Comparison of ENCODE assay signal across 8 cellular contexts in genomic region chr16:67652578-67653130, GRCh38. TPM values are rescaled to one million over a fixed set of nuclear protein-coding genes. Genes with fewer than 3 reads are reported as not detected.
A peak's percentile ranks its signal among the peaks of the same experiment; 100 is the strongest.
DNase-seq lines count a peak whose midpoint lies in the region; ATAC-seq, FAIRE-seq and TF ChIP-seq lines count a peak whose summit lies in the region.

No MANE protein-coding gene starts in this region.

- H3K4me2 ChIP-seq in K562 (ENCODE audit: insufficient read depth, low read length) (no peak overlapping the region), keratinocyte (ENCODE audit: control insufficient read depth, extremely low read depth, insufficient read depth, low read depth, low read length) (peak overlapping the region; percentile 62)

- FAIRE-seq in K562 (lab: Jason Lieb, UNC) (no peak), keratinocyte (lab: Jason Lieb, UNC) (no peak)

- POLR2A ChIA-PET in HEK293 (lab: Yijun Ruan, JAX), result interaction anchor here (0.9 kb wide), 1 partner anchor 8 kb away, joined by 3 read pairs; the partner anchor contains the start of genes ACD and PARD6A
- POLR2A ChIA-PET in K562 (lab: Yijun Ruan, JAX), result no interaction called here

- H3K4me1 ChIP-seq in HEK293 (ENCODE audit: control insufficient read depth, insufficient read depth, low read length) (peaks cover 4% of the 10 kb centered on the region; the same call in 1 of the 2 replicates), K562 (replicated peaks in 1 of 2; ENCODE audit: control insufficient read depth in 2 of 2, insufficient read depth in 2 of 2, low read length in 2 of 2) (peaks cover 0 to 55% of the 10 kb centered on the region in 2 experiments; a peak in 4 of 5 replicates), keratinocyte (ENCODE audit: control insufficient read depth, extremely low read depth, insufficient read depth, low read length) (no peaks in the 10 kb centered on the region), colonic mucosa (no peaks in the 10 kb centered on the region)

- no peaks in the 10 kb centered on the region for H3K79me2 ChIP-seq in K562 (ENCODE audit: control insufficient read depth, insufficient read depth, low read length)
- no peaks in the 10 kb centered on the region for H3K79me2 ChIP-seq in keratinocyte (ENCODE audit: control insufficient read depth, insufficient read depth, low read length)

- H3K4me3 ChIP-seq in HEK293 (ENCODE audit: low read depth, low read length) (peak overlapping the region; percentile 29), K562 (peak overlapping the region; percentile 29), keratinocyte (ENCODE audit: control insufficient read depth in 2 of 3, extremely low read depth in 1 of 3, insufficient read depth in 2 of 3, low read depth in 1 of 3, low read length in 3 of 3) (no peak overlapping the region), colonic mucosa (no peak overlapping the region)

- H3K9ac ChIP-seq in K562 (ENCODE audit: insufficient read depth in 1 of 2, low read depth in 2 of 2, low read length in 2 of 2) (peak overlapping the region in 1 of 2 experiments; percentile 81; a peak in 2 of 4 replicates), keratinocyte (ENCODE audit: control insufficient read depth, extremely low read depth, insufficient read depth, low read length) (no peak overlapping the region), colonic mucosa (ENCODE audit: low read depth in 2 of 2, low read length in 2 of 2) (no peak overlapping the region)

- no peak for TF ChIP-seq EP300 in K562 (IDR thresholded peaks at IDR 0.05; ENCODE audit: low read length)

- TF ChIP-seq POLR2A in K562 (conservative IDR thresholded peaks at IDR 0.05), result no peak

- peak; percentile 93 for ATAC-seq in K562

- H3K36me3 ChIP-seq in HEK293 (ENCODE audit: control insufficient read depth in 2 of 2, insufficient read depth in 1 of 2, low read length in 2 of 2) (peaks cover 0 to 30% of the 10 kb centered on the region in 2 experiments; a peak in 1 of 3 replicates), K562 (ENCODE audit: control insufficient read depth, insufficient read depth, low read length) (peaks cover 4% of the 10 kb centered on the region; the same call in 1 of the 3 replicates), keratinocyte (ENCODE audit: control insufficient read depth in 2 of 2, extremely low read depth in 1 of 2, insufficient read depth in 2 of 2, low read length in 2 of 2) (no peaks in the 10 kb centered on the region), colonic mucosa (no peaks in the 10 kb centered on the region)

- CTCF ChIA-PET in HEK293 (lab: Yijun Ruan, JAX) (interaction anchor here (0.6 to 2.4 kb wide), 3 partner anchors 11 to 132 kb away, joined by 3 to 14 read pairs (median 4); no protein-coding TSS in a partner anchor), K562 (lab: Yijun Ruan, JAX; ENCODE audit: low intra/inter-chr PET ratio) (interaction anchor here (0.6 to 1.5 kb wide), 2 partner anchors 90 to 131 kb away, joined by 3 read pairs; no protein-coding TSS in a partner anchor)

- in situ Hi-C loops in K562 (cut with MboI), result no loop called here

- H3K27ac ChIP-seq in HEK293 (ENCODE audit: extremely low read depth, low read depth, low read length), result no peak overlapping the region
- H3K27ac ChIP-seq in K562 (ENCODE audit: extremely low read depth, low read depth, low read length), result no peak overlapping the region
- H3K27ac ChIP-seq in keratinocyte (ENCODE audit: control insufficient read depth, insufficient read depth, low read length), result no peak overlapping the region
- H3K27ac ChIP-seq in colonic mucosa, result no peak overlapping the region

- TF ChIP-seq CTCF in HEK293 (tag by site-specific recombination; IDR thresholded peaks at IDR 0.05) (no peak), K562 (IDR thresholded peaks at IDR 0.05 in 2 of 3, conservative IDR thresholded peaks at IDR 0.05 in 1 of 3; ENCODE audit: insufficient read depth in 2 of 3, low read depth in 1 of 3, low read length in 3 of 3) (no peak), keratinocyte (optimal IDR thresholded peaks at IDR 0.05 in 1 of 3, IDR thresholded peaks at IDR 0.05 in 1 of 3, conservative IDR thresholded peaks at IDR 0.05 in 1 of 3; ENCODE audit: extremely low read depth in 1 of 3, insufficient read depth in 2 of 3, low read length in 3 of 3) (no peak), colonic mucosa (IDR thresholded peaks at IDR 0.05) (no peak)

- 0% methylated on average over 2 of the region's 59 CpGs for WGBS in K562 (ENCODE audit: insufficient coverage, low coverage, missing lambda C conversion rate)

- intact Hi-C loops in K562 (cut with micrococcal nuclease), result no loop called here
- intact Hi-C loops in colonic mucosa (cut with DNase I), result loop anchor here (10.0 kb wide), 1 partner anchor 108 kb away; no protein-coding TSS in a partner anchor

- no peak overlapping the region for H2AFZ ChIP-seq in K562 (ENCODE audit: low read depth, low read length)
- no peak overlapping the region for H2AFZ ChIP-seq in keratinocyte (ENCODE audit: control insufficient read depth, low read length)

- H3K9me1 ChIP-seq in K562 (ENCODE audit: control insufficient read depth, insufficient read depth, low read length) (no peaks in the 10 kb centered on the region), keratinocyte (ENCODE audit: control insufficient read depth, extremely low read depth, insufficient read depth, low read length) (no peaks in the 10 kb centered on the region)

- dilution Hi-C loops in keratinocyte (cut with MboI; ENCODE audit: extremely low pct_ligation_motif_present, low sequenced_read_pairs), result no loop called here

- H4K20me1 ChIP-seq in K562 (replicated peaks; ENCODE audit: control insufficient read depth, insufficient read depth, low read length) (0 out of 2 replicates have a peak, but pooled peaks cover 13% of the 10 kb centered on the region), keratinocyte (ENCODE audit: control insufficient read depth, extremely low read depth, insufficient read depth, low read length) (peaks cover 2% of the 10 kb centered on the region)

- TF ChIP-seq RAD21 in K562 (CRISPR knock-in tag; conservative IDR thresholded peaks at IDR 0.05 in 1 of 2, IDR thresholded peaks at IDR 0.05 in 1 of 2), result no peak

- H3K9me3 ChIP-seq in HEK293 (ENCODE audit: control insufficient read depth, insufficient read depth, low read depth, low read length) (no peaks in the 10 kb centered on the region), K562 (replicated peaks; ENCODE audit: control insufficient read depth, insufficient read depth, low read depth, low read length) (no peaks in the 10 kb centered on the region), keratinocyte (ENCODE audit: control insufficient read depth, low read depth, low read length) (no peaks in the 10 kb centered on the region), colonic mucosa (no peaks in the 10 kb centered on the region)

- no TSS peak for BruUV-seq in K562 (replicated peaks; lab: Mats Ljungman, UMichigan)

- H3K27me3 ChIP-seq in K562 (ENCODE audit: control insufficient read depth in 2 of 2, insufficient read depth in 2 of 2, low read length in 2 of 2) (peaks cover 8 to 59% of the 10 kb centered on the region in 2 experiments; a peak in 4 of 5 replicates), keratinocyte (ENCODE audit: control insufficient read depth, extremely low read depth, insufficient read depth, low read length) (peaks cover 74% of the 10 kb centered on the region), colonic mucosa (peaks cover 59% of the 10 kb centered on the region)

- DNase-seq in A172 (ENCODE audit: low spot score), result peak; percentile 34
- DNase-seq in K562 (ENCODE audit: extremely low read depth in 1 of 4, low spot score in 3 of 4), result peak; percentile 76 to 97 (median 97)
- no peak for DNase-seq in keratinocyte (ENCODE audit: low read depth, low spot score)
- no peak for DNase-seq in GM19238 (ENCODE audit: insufficient read length, low spot score)
- no peak for DNase-seq in NCI-H510A (lab: John Stamatoyannopoulos, UW)
- no peak for DNase-seq in colonic mucosa
- DNase-seq in activated CD4-positive, alpha-beta T cell treated with anti-CD3 and anti-CD28 coated beads, Interleukin-2, amount 50 U/mL, for 48 hours, result no peak

RNA-seq across cellular contexts. Expression of gene ACD, which starts 7.4 kb away (rescaled TPM):
- total RNA-seq in A172 (2014; rRNA removed; shearing (Covaris generic)), result 43.0 and 73.8 TPM in 2 replicates
- 27.7 and 92.8 TPM in 2 replicates for total RNA-seq in K562 (2011; cell fraction: chromatin; rRNA removed; ENCODE audit: low replicate concordance)
- 78.5 and 91.1 TPM in 2 replicates for total RNA-seq in K562 (2011; cell fraction: nucleolus; rRNA removed)
- 47.1 and 51.1 TPM in 2 replicates for total RNA-seq in K562 (2011; cell fraction: nucleoplasm; rRNA removed)
- total RNA-seq in K562 (2014; rRNA removed), result 34.9 and 46.5 TPM in 2 replicates
- 6.1 and 9.0 TPM in 2 replicates for total RNA-seq in K562 (2014; rRNA removed; fragmentation: Illumina TruSeq; extraction: Trizol)
- total RNA-seq in K562 (2015; rRNA removed; fragmentation: Illumina TruSeq; extraction: Trizol), result 18.5 and 19.7 TPM in 2 replicates
- 44.9 and 47.4 TPM in 2 replicates for total RNA-seq in K562 (2021)
- polyA plus RNA-seq in K562 (2011; rRNA removed), result 19.2 and 33.4 TPM in 2 replicates
- 30.9 and 49.1 TPM in 2 replicates for polyA plus RNA-seq in K562 (2011; cell fraction: cytosol; rRNA removed)
- polyA plus RNA-seq in K562 (2011; cell fraction: nucleus; rRNA removed), result 129 and 135 TPM in 2 replicates
- polyA plus RNA-seq in K562 (2012), result 39.1 and 47.2 TPM in 2 replicates
- 25.8 and 34.6 TPM in 2 replicates for polyA plus RNA-seq in K562 (2014; fragmentation: Illumina TruSeq; extraction: Trizol)
- polyA plus RNA-seq in K562 (2014; fragmentation: Nextera tagmentation; extraction: Ambion mirVana), result 1 to 10 TPM; 4.2 to 4.5 TPM
- polyA plus RNA-seq in K562 (2014; rRNA removed), result 36.5 and 40.0 TPM in 2 replicates
- polyA minus RNA-seq in K562 (2011; rRNA and poly(A)+ RNA removed), result 7.4 and 10.3 TPM in 2 replicates
- 21.4 and 34.7 TPM in 2 replicates for polyA minus RNA-seq in K562 (2011; cell fraction: cytosol; rRNA and poly(A)+ RNA removed)
- polyA minus RNA-seq in K562 (2011; cell fraction: nucleus; rRNA and poly(A)+ RNA removed), result 34.5 and 45.7 TPM in 2 replicates
- polyA plus RNA-seq in keratinocyte, result 12.9 to 16.7 TPM (median 13.2 TPM) in 3 replicates
- polyA plus RNA-seq in keratinocyte (2011; ENCODE audit: low read depth), result 2.0 TPM
- polyA plus RNA-seq in keratinocyte (2011; cell fraction: cytosol; rRNA removed), result 11.6 and 18.7 TPM in 2 replicates
- polyA plus RNA-seq in keratinocyte (2011; cell fraction: nucleus; rRNA removed), result 21.1 and 28.1 TPM in 2 replicates
- polyA plus RNA-seq in keratinocyte (2012; ENCODE audit: low replicate concordance), result 9.7 and 22.6 TPM in 2 replicates
- polyA minus RNA-seq in keratinocyte, result 9.4 to 58.0 TPM (median 9.8 TPM) in 3 replicates
- polyA minus RNA-seq in keratinocyte (2011; cell fraction: cytosol; rRNA and poly(A)+ RNA removed), result 24.9 TPM
- polyA minus RNA-seq in keratinocyte (2011; cell fraction: nucleus; rRNA and poly(A)+ RNA removed), result 7.4 and 8.0 TPM in 2 replicates
- total RNA-seq in colonic mucosa, result 10 to 100 TPM; 11.8 to 27.5 TPM

RNA-seq across cellular contexts. Expression of gene CARMIL2, which starts 7.7 kb away (rescaled TPM):
- 5.1 and 11.7 TPM in 2 replicates for total RNA-seq in A172 (2014; rRNA removed; shearing (Covaris generic))
- 5.5 and 22.6 TPM in 2 replicates for total RNA-seq in K562 (2011; cell fraction: chromatin; rRNA removed; ENCODE audit: low replicate concordance)
- 12.2 and 15.7 TPM in 2 replicates for total RNA-seq in K562 (2011; cell fraction: nucleolus; rRNA removed)
- total RNA-seq in K562 (2011; cell fraction: nucleoplasm; rRNA removed), result 5.3 and 7.8 TPM in 2 replicates
- total RNA-seq in K562 (2014; rRNA removed) (0.20 and 1.0 TPM in 2 replicates), K562 (2014; rRNA removed; fragmentation: Illumina TruSeq; extraction: Trizol) (0.19 TPM in 1 of 2 replicates, not detected in the other), K562 (2015; rRNA removed; fragmentation: Illumina TruSeq; extraction: Trizol) (0.38 and 0.43 TPM in 2 replicates), K562 (2021) (2.1 and 2.9 TPM in 2 replicates), colonic mucosa (1 to 10 TPM; 1.9 to 2.5 TPM)
- polyA plus RNA-seq in K562 (2011; rRNA removed) (0.79 and 0.99 TPM in 2 replicates), K562 (2014; fragmentation: Illumina TruSeq; extraction: Trizol) (0.39 and 0.57 TPM in 2 replicates), K562 (2014; fragmentation: Nextera tagmentation; extraction: Ambion mirVana) (not detected), K562 (2014; rRNA removed) (0.95 and 1.0 TPM in 2 replicates), keratinocyte (0.06 to 0.12 TPM in 2 of 3 replicates, not detected in the other)
- 0.56 and 1.4 TPM in 2 replicates for polyA plus RNA-seq in K562 (2011; cell fraction: cytosol; rRNA removed)
- polyA plus RNA-seq in K562 (2011; cell fraction: nucleus; rRNA removed), result 6.4 and 17.4 TPM in 2 replicates
- 0.91 and 4.2 TPM in 2 replicates for polyA plus RNA-seq in K562 (2012)
- 0.60 and 1.3 TPM in 2 replicates for polyA minus RNA-seq in K562 (2011; rRNA and poly(A)+ RNA removed)
- 1.4 and 2.6 TPM in 2 replicates for polyA minus RNA-seq in K562 (2011; cell fraction: cytosol; rRNA and poly(A)+ RNA removed)
- 1.8 and 5.1 TPM in 2 replicates for polyA minus RNA-seq in K562 (2011; cell fraction: nucleus; rRNA and poly(A)+ RNA removed)
- polyA plus RNA-seq in keratinocyte (2011; ENCODE audit: low read depth), result not detected
- polyA plus RNA-seq in keratinocyte (2011; cell fraction: cytosol; rRNA removed), result 0.02 and 0.08 TPM in 2 replicates
- 0.49 and 0.75 TPM in 2 replicates for polyA plus RNA-seq in keratinocyte (2011; cell fraction: nucleus; rRNA removed)
- polyA plus RNA-seq in keratinocyte (2012; ENCODE audit: low replicate concordance), result 0.10 and 0.14 TPM in 2 replicates
- not detected in 3 replicates for polyA minus RNA-seq in keratinocyte
- not detected for polyA minus RNA-seq in keratinocyte (2011; cell fraction: cytosol; rRNA and poly(A)+ RNA removed)
- 0.63 and 1.2 TPM in 2 replicates for polyA minus RNA-seq in keratinocyte (2011; cell fraction: nucleus; rRNA and poly(A)+ RNA removed)

RNA-seq across cellular contexts. Expression of gene PARD6A, which starts 8.1 kb away (rescaled TPM):
- total RNA-seq in A172 (2014; rRNA removed; shearing (Covaris generic)), result 5.7 and 12.9 TPM in 2 replicates
- total RNA-seq in K562 (2011; cell fraction: chromatin; rRNA removed; ENCODE audit: low replicate concordance), result 0.33 and 0.72 TPM in 2 replicates
- 0.50 and 1.1 TPM in 2 replicates for total RNA-seq in K562 (2011; cell fraction: nucleolus; rRNA removed)
- 0.44 and 0.46 TPM in 2 replicates for total RNA-seq in K562 (2011; cell fraction: nucleoplasm; rRNA removed)
- total RNA-seq in K562 (2014; rRNA removed) (1.00 and 1.8 TPM in 2 replicates), K562 (2014; rRNA removed; fragmentation: Illumina TruSeq; extraction: Trizol) (0.26 and 0.44 TPM in 2 replicates), K562 (2015; rRNA removed; fragmentation: Illumina TruSeq; extraction: Trizol) (0.14 and 0.68 TPM in 2 replicates), K562 (2021) (0.85 and 2.0 TPM in 2 replicates), colonic mucosa (10 to 100 TPM in 1 of 2 donors, 1 to 10 TPM in 1; 4.6 to 10.3 TPM)
- polyA plus RNA-seq in K562 (2011; rRNA removed) (0.42 and 0.52 TPM in 2 replicates), K562 (2014; fragmentation: Illumina TruSeq; extraction: Trizol) (0.28 and 0.75 TPM in 2 replicates), K562 (2014; fragmentation: Nextera tagmentation; extraction: Ambion mirVana) (under 1 TPM; 0.04 to 0.13 TPM), K562 (2014; rRNA removed) (0.46 and 0.81 TPM in 2 replicates), keratinocyte (0.05 to 0.23 TPM (median 0.20 TPM) in 3 replicates)
- polyA plus RNA-seq in K562 (2011; cell fraction: cytosol; rRNA removed), result 1.4 and 3.0 TPM in 2 replicates
- polyA plus RNA-seq in K562 (2011; cell fraction: nucleus; rRNA removed), result 0.72 and 1.5 TPM in 2 replicates
- 0.83 and 1.0 TPM in 2 replicates for polyA plus RNA-seq in K562 (2012)
- not detected in 2 replicates for polyA minus RNA-seq in K562 (2011; rRNA and poly(A)+ RNA removed)
- not detected in 2 replicates for polyA minus RNA-seq in K562 (2011; cell fraction: cytosol; rRNA and poly(A)+ RNA removed)
- polyA minus RNA-seq in K562 (2011; cell fraction: nucleus; rRNA and poly(A)+ RNA removed), result 0.27 and 1.00 TPM in 2 replicates
- not detected for polyA plus RNA-seq in keratinocyte (2011; ENCODE audit: low read depth)
- polyA plus RNA-seq in keratinocyte (2011; cell fraction: cytosol; rRNA removed), result 0.14 TPM in 1 of 2 replicates, not detected in the other
- polyA plus RNA-seq in keratinocyte (2011; cell fraction: nucleus; rRNA removed), result not detected in 2 replicates
- 0.21 and 0.23 TPM in 2 replicates for polyA plus RNA-seq in keratinocyte (2012; ENCODE audit: low replicate concordance)
- 0.92 TPM in 1 of 3 replicates, not detected in the others for polyA minus RNA-seq in keratinocyte
- polyA minus RNA-seq in keratinocyte (2011; cell fraction: cytosol; rRNA and poly(A)+ RNA removed), result not detected
- not detected in 2 replicates for polyA minus RNA-seq in keratinocyte (2011; cell fraction: nucleus; rRNA and poly(A)+ RNA removed)

RNA-seq across cellular contexts. Expression of gene ENKD1, which starts 13.9 kb away (rescaled TPM):
- total RNA-seq in A172 (2014; rRNA removed; shearing (Covaris generic)), result 1.7 TPM in 1 of 2 replicates, not detected in the other
- total RNA-seq in K562 (2011; cell fraction: chromatin; rRNA removed; ENCODE audit: low replicate concordance), result 9.2 and 22.5 TPM in 2 replicates
- 20.0 and 29.5 TPM in 2 replicates for total RNA-seq in K562 (2011; cell fraction: nucleolus; rRNA removed)
- 11.5 and 14.6 TPM in 2 replicates for total RNA-seq in K562 (2011; cell fraction: nucleoplasm; rRNA removed)
- 26.4 and 26.9 TPM in 2 replicates for total RNA-seq in K562 (2014; rRNA removed)
- 5.2 and 6.9 TPM in 2 replicates for total RNA-seq in K562 (2014; rRNA removed; fragmentation: Illumina TruSeq; extraction: Trizol)
- total RNA-seq in K562 (2015; rRNA removed; fragmentation: Illumina TruSeq; extraction: Trizol), result 10.0 and 10.4 TPM in 2 replicates
- total RNA-seq in K562 (2021), result 21.2 and 21.4 TPM in 2 replicates
- polyA plus RNA-seq in K562 (2011; rRNA removed), result 8.3 and 10.0 TPM in 2 replicates
- polyA plus RNA-seq in K562 (2011; cell fraction: cytosol; rRNA removed), result 10.7 and 27.8 TPM in 2 replicates
- polyA plus RNA-seq in K562 (2011; cell fraction: nucleus; rRNA removed), result 31.0 and 66.3 TPM in 2 replicates
- 15.3 and 19.8 TPM in 2 replicates for polyA plus RNA-seq in K562 (2012)
- polyA plus RNA-seq in K562 (2014; fragmentation: Illumina TruSeq; extraction: Trizol), result 4.4 and 11.6 TPM in 2 replicates
- polyA plus RNA-seq in K562 (2014; fragmentation: Nextera tagmentation; extraction: Ambion mirVana), result 1 to 10 TPM; 1.1 to 1.6 TPM
- polyA plus RNA-seq in K562 (2014; rRNA removed), result 25.2 and 27.2 TPM in 2 replicates
- 2.5 and 3.0 TPM in 2 replicates for polyA minus RNA-seq in K562 (2011; rRNA and poly(A)+ RNA removed)
- 5.2 and 8.1 TPM in 2 replicates for polyA minus RNA-seq in K562 (2011; cell fraction: cytosol; rRNA and poly(A)+ RNA removed)
- polyA minus RNA-seq in K562 (2011; cell fraction: nucleus; rRNA and poly(A)+ RNA removed), result 6.9 and 8.1 TPM in 2 replicates
- polyA plus RNA-seq in keratinocyte, result 4.3 to 4.6 TPM (median 4.4 TPM) in 3 replicates
- polyA plus RNA-seq in keratinocyte (2011; ENCODE audit: low read depth), result 10.4 TPM
- 1.1 and 3.1 TPM in 2 replicates for polyA plus RNA-seq in keratinocyte (2011; cell fraction: cytosol; rRNA removed)
- 5.6 and 8.4 TPM in 2 replicates for polyA plus RNA-seq in keratinocyte (2011; cell fraction: nucleus; rRNA removed)
- polyA plus RNA-seq in keratinocyte (2012; ENCODE audit: low replicate concordance), result 5.0 and 7.6 TPM in 2 replicates
- 2.3 to 7.6 TPM (median 3.8 TPM) in 3 replicates for polyA minus RNA-seq in keratinocyte
- 10.0 TPM for polyA minus RNA-seq in keratinocyte (2011; cell fraction: cytosol; rRNA and poly(A)+ RNA removed)
- polyA minus RNA-seq in keratinocyte (2011; cell fraction: nucleus; rRNA and poly(A)+ RNA removed), result 3.0 and 3.3 TPM in 2 replicates
- total RNA-seq in colonic mucosa, result 10 to 100 TPM in 1 of 2 donors, 1 to 10 TPM in 1; 9.1 to 13.0 TPM

RNA-seq across cellular contexts. Expression of gene C16orf86, which starts 14.0 kb away (rescaled TPM):
- total RNA-seq in A172 (2014; rRNA removed; shearing (Covaris generic)), result not detected in 2 replicates
- total RNA-seq in K562 (2011; cell fraction: chromatin; rRNA removed; ENCODE audit: low replicate concordance), result 0.25 and 0.76 TPM in 2 replicates
- 0.79 and 1.0 TPM in 2 replicates for total RNA-seq in K562 (2011; cell fraction: nucleolus; rRNA removed)
- 0.29 and 1.3 TPM in 2 replicates for total RNA-seq in K562 (2011; cell fraction: nucleoplasm; rRNA removed)
- total RNA-seq in K562 (2014; rRNA removed) (0.94 and 1.2 TPM in 2 replicates), K562 (2014; rRNA removed; fragmentation: Illumina TruSeq; extraction: Trizol) (not detected in 2 replicates), K562 (2015; rRNA removed; fragmentation: Illumina TruSeq; extraction: Trizol) (0.22 and 0.34 TPM in 2 replicates), K562 (2021) (0.33 and 2.2 TPM in 2 replicates), colonic mucosa (1 to 10 TPM; 1.1 to 1.4 TPM)
- polyA plus RNA-seq in K562 (2011; rRNA removed) (0.15 and 0.37 TPM in 2 replicates), K562 (2014; fragmentation: Illumina TruSeq; extraction: Trizol) (0.13 and 0.26 TPM in 2 replicates), K562 (2014; fragmentation: Nextera tagmentation; extraction: Ambion mirVana) (not detected), K562 (2014; rRNA removed) (0.74 and 0.76 TPM in 2 replicates), keratinocyte (0.10 to 0.24 TPM (median 0.17 TPM) in 3 replicates)
- polyA plus RNA-seq in K562 (2011; cell fraction: cytosol; rRNA removed), result 0.43 and 0.48 TPM in 2 replicates
- polyA plus RNA-seq in K562 (2011; cell fraction: nucleus; rRNA removed), result 1.4 and 2.2 TPM in 2 replicates
- 0.56 and 1.4 TPM in 2 replicates for polyA plus RNA-seq in K562 (2012)
- polyA minus RNA-seq in K562 (2011; rRNA and poly(A)+ RNA removed), result not detected in 2 replicates
- not detected in 2 replicates for polyA minus RNA-seq in K562 (2011; cell fraction: cytosol; rRNA and poly(A)+ RNA removed)
- polyA minus RNA-seq in K562 (2011; cell fraction: nucleus; rRNA and poly(A)+ RNA removed), result 0.54 and 0.56 TPM in 2 replicates
- polyA plus RNA-seq in keratinocyte (2011; ENCODE audit: low read depth), result not detected
- 0.31 TPM in 1 of 2 replicates, not detected in the other for polyA plus RNA-seq in keratinocyte (2011; cell fraction: cytosol; rRNA removed)
- polyA plus RNA-seq in keratinocyte (2011; cell fraction: nucleus; rRNA removed), result 0.29 and 0.41 TPM in 2 replicates
- polyA plus RNA-seq in keratinocyte (2012; ENCODE audit: low replicate concordance), result 0.34 TPM in 1 of 2 replicates, not detected in the other
- polyA minus RNA-seq in keratinocyte, result not detected in 3 replicates
- polyA minus RNA-seq in keratinocyte (2011; cell fraction: cytosol; rRNA and poly(A)+ RNA removed), result not detected
- not detected in 2 replicates for polyA minus RNA-seq in keratinocyte (2011; cell fraction: nucleus; rRNA and poly(A)+ RNA removed)

Comparison
In these comparisons a context has a peak if more than half of its experiments do, and no peak if none do; other contexts are left out.
1. DNase-seq: peak in A172 (single experiment) and K562 (4 of 4); none in keratinocyte (single experiment), GM19238 (single experiment), NCI-H510A (single experiment), colonic mucosa (single experiment) and activated CD4-positive, alpha-beta T cell treated with anti-CD3 and anti-CD28 coated beads, Interleukin-2, amount 50 U/mL, for 48 hours (0 of 2).
2. H3K4me3 ChIP-seq: peak in HEK293 (single experiment) and K562 (single experiment); none in keratinocyte (0 of 3) and colonic mucosa (single experiment).